16 cellular contexts compared by ENCODE assay signal in the genomic region with DNA sequence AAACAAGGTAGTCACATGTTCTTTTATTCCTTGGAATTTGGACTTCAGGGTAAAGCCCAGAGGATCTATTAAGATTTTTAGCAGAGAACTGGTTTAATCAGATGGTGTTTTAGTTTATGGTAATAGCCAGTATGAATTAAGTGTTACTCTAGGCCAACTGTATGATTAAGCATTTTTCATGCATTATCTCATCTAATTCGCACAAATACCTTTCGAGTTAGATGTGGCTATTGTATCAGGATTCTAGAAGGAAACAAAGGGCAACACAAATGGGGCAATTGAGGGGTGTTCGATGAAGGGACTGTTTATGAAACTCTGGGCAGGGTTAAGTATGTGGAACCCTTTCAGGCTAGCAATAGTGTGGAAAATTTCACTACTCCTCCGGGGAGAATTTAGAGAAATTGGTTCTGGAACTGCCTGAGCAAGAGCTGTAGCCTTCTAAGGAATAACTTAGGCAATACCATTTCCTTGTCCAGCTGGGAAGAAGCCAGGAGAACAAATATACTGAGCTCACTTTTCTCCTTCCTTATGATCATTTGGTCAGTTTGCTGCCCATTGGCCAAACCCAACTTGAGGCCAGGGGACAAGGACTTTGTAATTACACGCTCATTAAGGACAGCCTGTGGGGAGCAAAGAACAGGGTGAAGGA.
DNase-seq lines count a peak whose midpoint lies in the region; ATAC-seq and TF ChIP-seq lines count a peak whose summit lies in the region.
"Had no signal": no experiment of that assay in that cellular context is flagged by ENCODE, and none has a peak within 500 bp of the region (broad histone marks: within the 10 kb centered on the region; RNA-seq: fewer than 3 reads in every experiment).

No MANE protein-coding gene starts in this region.

- POLR2A ChIA-PET in MCF 10A (lab: Yijun Ruan, JAX): no interaction called here

- no peak overlapping the region for H3K4me3 ChIP-seq in mammary epithelial cell (replicated peaks in 1 of 3; ENCODE audit: insufficient read depth in 1 of 3, low read depth in 2 of 3, low read length in 3 of 3)
- no peak overlapping the region for H3K4me3 ChIP-seq in epithelial cell of esophagus (ENCODE audit: low read length)
- no peak overlapping the region for H3K4me3 ChIP-seq in left lung
- H3K4me3 ChIP-seq in spleen: no peak overlapping the region
- H3K4me3 ChIP-seq: sigmoid colon had no signal

- TF ChIP-seq CTCF in MCF 10A (IDR thresholded peaks at IDR 0.05; ENCODE audit: unreplicated experiment) (no peak), mammary epithelial cell (conservative IDR thresholded peaks at IDR 0.05 in 1 of 2, IDR thresholded peaks at IDR 0.05 in 1 of 2; ENCODE audit: extremely low read depth in 1 of 2, insufficient read depth in 1 of 2, low read depth in 1 of 2, low read length in 2 of 2) (no peak), epithelial cell of esophagus (IDR thresholded peaks at IDR 0.05; ENCODE audit: insufficient read depth, low read depth, low read length, missing control alignments) (no peak), left lung (IDR thresholded peaks at IDR 0.05) (no peak), spleen (IDR thresholded peaks at IDR 0.05 in 8 of 11, conservative IDR thresholded peaks at IDR 0.05 in 3 of 11) (no peak)

- no peaks in the 10 kb centered on the region for H3K27me3 Mint-ChIP-seq in MCF 10A (ENCODE audit: insufficient read depth, unreplicated experiment)
- H3K27me3 Mint-ChIP-seq: activated naive CD8-positive, alpha-beta T cell treated with anti-CD3 and anti-CD28 coated beads, Interleukin-2, amount 50 U/mL, for 24 hours had no signal

- H3K4me2 ChIP-seq in mammary epithelial cell (ENCODE audit: insufficient read depth, low read depth, low read length): no peak overlapping the region

- H3K79me2 ChIP-seq in mammary epithelial cell (ENCODE audit: insufficient read depth, low read length): no peaks in the 10 kb centered on the region

- dilution Hi-C loops in mammary epithelial cell (cut with HindIII; ENCODE audit: low sequenced_read_pairs): no loop called here

- H3K36me3 ChIP-seq in mammary epithelial cell (ENCODE audit: insufficient read depth, low read length) (no peaks in the 10 kb centered on the region), left lung (no peaks in the 10 kb centered on the region), spleen (no peaks in the 10 kb centered on the region)
- H3K36me3 ChIP-seq: sigmoid colon had no signal

- CTCF ChIA-PET in MCF 10A (lab: Yijun Ruan, JAX): interaction anchor here (0.9 to 1.0 kb wide), 3 partner anchors 8 to 89 kb away, joined by 4 read pairs; no protein-coding TSS in a partner anchor
- CTCF ChIA-PET in mammary epithelial cell (lab: Charles Lee; ENCODE audit: low non-redundant PET): no interaction called here

- H3K4me1 ChIP-seq in mammary epithelial cell (ENCODE audit: insufficient read depth, low read length): no peaks in the 10 kb centered on the region
- H3K4me1 ChIP-seq in left lung: no peaks in the 10 kb centered on the region
- H3K4me1 ChIP-seq in spleen: no peaks in the 10 kb centered on the region
- H3K4me1 ChIP-seq: sigmoid colon had no signal

- H3K9me3 ChIP-seq in mammary epithelial cell (replicated peaks; ENCODE audit: insufficient read depth, low read length) (no peaks in the 10 kb centered on the region), left lung (no peaks in the 10 kb centered on the region), spleen (no peaks in the 10 kb centered on the region)
- H3K9me3 ChIP-seq: sigmoid colon had no signal

- BruUV-seq in MCF 10A (replicated peaks; lab: Mats Ljungman, UMichigan) (no TSS peak), mammary epithelial cell (replicated peaks; lab: Mats Ljungman, UMichigan) (no TSS peak)

- no peak overlapping the region for H3K9ac ChIP-seq in mammary epithelial cell (ENCODE audit: insufficient read depth, low read length)

- intact Hi-C loops in MCF 10A (cut with micrococcal nuclease): no loop called here
- intact Hi-C loops in mammary epithelial cell (cut with micrococcal nuclease): no loop called here
- intact Hi-C loops in left lung (cut with DNase I): no loop called here
- intact Hi-C loops in spleen (cut with DNase I; ENCODE audit: low total_unique reads): no loop called here

- peak; percentile 57 for ATAC-seq in left lung
- ATAC-seq: activated CD4-positive, alpha-beta T cell treated with anti-CD3 and anti-CD28 coated beads for 36 hours; activated naive CD8-positive, alpha-beta T cell treated with anti-CD3 and anti-CD28 coated beads, Interleukin-2, amount 50 U/mL, for 24 hours; T-cell had no signal

- in situ Hi-C loops in mammary epithelial cell (cut with MboI; ENCODE audit: low sequenced_read_pairs in 2 of 2): no loop called here

- peaks cover 10% of the 10 kb centered on the region for H3K4me1 Mint-ChIP-seq in MCF 10A (ENCODE audit: insufficient read depth, unreplicated experiment)
- H3K4me1 Mint-ChIP-seq: activated CD4-positive, alpha-beta T cell treated with anti-CD3 and anti-CD28 coated beads for 36 hours; activated naive CD8-positive, alpha-beta T cell treated with anti-CD3 and anti-CD28 coated beads, Interleukin-2, amount 50 U/mL, for 24 hours; T-cell had no signal

- WGBS in mammary epithelial cell (ENCODE audit: low coverage, missing lambda C conversion rate): 64% methylated on average over 5 of the region's 5 CpGs
- 83 to 91% (median 89%) methylated on average over 5 of the region's 5 CpGs for WGBS in spleen, 5 donors

- no peaks in the 10 kb centered on the region for H3K9me3 Mint-ChIP-seq in MCF 10A (ENCODE audit: unreplicated experiment)
- H3K9me3 Mint-ChIP-seq: activated naive CD8-positive, alpha-beta T cell treated with anti-CD3 and anti-CD28 coated beads, Interleukin-2, amount 50 U/mL, for 24 hours; nephron progenitor cell; T-cell had no signal

- no peaks in the 10 kb centered on the region for H4K20me1 ChIP-seq in mammary epithelial cell (ENCODE audit: insufficient read depth, low read length)

- no peak overlapping the region for H3K27ac Mint-ChIP-seq in MCF 10A (ENCODE audit: low read depth, unreplicated experiment)
- H3K27ac Mint-ChIP-seq: activated CD4-positive, alpha-beta T cell treated with anti-CD3 and anti-CD28 coated beads for 36 hours; activated naive CD8-positive, alpha-beta T cell treated with anti-CD3 and anti-CD28 coated beads, Interleukin-2, amount 50 U/mL, for 24 hours; T-cell had no signal

- no peak for TF ChIP-seq POLR2A in spleen (IDR thresholded peaks at IDR 0.05)

- H3K27ac ChIP-seq in mammary epithelial cell (ENCODE audit: insufficient read depth, low read depth, low read length) (no peak overlapping the region), left lung (peak overlapping the region in 1 of 2 donors; percentile 21), spleen (no peak overlapping the region)
- H3K27ac ChIP-seq: 22Rv1, sigmoid colon had no signal

- no peaks in the 10 kb centered on the region for H3K27me3 ChIP-seq in mammary epithelial cell (ENCODE audit: insufficient read depth, low read length)
- H3K27me3 ChIP-seq in left lung: no peaks in the 10 kb centered on the region
- no peaks in the 10 kb centered on the region for H3K27me3 ChIP-seq in spleen (replicated peaks in 1 of 7)
- H3K27me3 ChIP-seq: sigmoid colon had no signal

- no peak overlapping the region for H3K4me3 Mint-ChIP-seq in MCF 10A (ENCODE audit: unreplicated experiment)
- H3K4me3 Mint-ChIP-seq: activated CD4-positive, alpha-beta T cell treated with anti-CD3 and anti-CD28 coated beads for 36 hours; activated naive CD8-positive, alpha-beta T cell treated with anti-CD3 and anti-CD28 coated beads, Interleukin-2, amount 50 U/mL, for 24 hours; nephron progenitor cell; T-cell had no signal

- DNase-seq in MCF 10A (ENCODE audit: unreplicated experiment) (peak; percentile 6), mammary epithelial cell (no peak), epithelial cell of esophagus (ENCODE audit: low read depth) (peak; percentile 48), left lung (no peak), NOMO-1 treated with DMSO at 0.1 percent for 48 hours (lab: John Stamatoyannopoulos, UW; ENCODE audit: unreplicated experiment) (no peak), spleen (no peak), SHP77 (lab: John Stamatoyannopoulos, UW) (no peak)
- no peak for DNase-seq in activated CD4-positive, alpha-beta T cell treated with anti-CD3 and anti-CD28 coated beads for 48 hours
- DNase-seq: activated CD4-positive, alpha-beta T cell treated with anti-CD3 and anti-CD28 coated beads for 36 hours; activated naive CD8-positive, alpha-beta T cell treated with anti-CD3 and anti-CD28 coated beads, Interleukin-2, amount 50 U/mL, for 24 hours; activated T-cell treated with anti-CD3 and anti-CD28 coated beads, Interleukin-2, amount 50 U/mL, for 1 hour; NCI-H1105; nephron progenitor cell; sigmoid colon; T-cell had no signal

- no peaks in the 10 kb centered on the region for H3K36me3 Mint-ChIP-seq in MCF 10A (ENCODE audit: insufficient read depth, unreplicated experiment)
- H3K36me3 Mint-ChIP-seq: T-cell had no signal

- H2AFZ ChIP-seq in mammary epithelial cell (ENCODE audit: low read depth, low read length): no peak overlapping the region

Comparison
In these comparisons a context has a peak if more than half of its experiments do, and no peak if none do; other contexts are left out.
1. DNase-seq: peak in MCF 10A (single experiment) and epithelial cell of esophagus (single experiment); none in mammary epithelial cell (single experiment), left lung (0 of 2), NOMO-1 treated with DMSO at 0.1 percent for 48 hours (single experiment), activated CD4-positive, alpha-beta T cell treated with anti-CD3 and anti-CD28 coated beads for 48 hours (single experiment), spleen (single experiment) and SHP77 (0 of 2).